In the genomic region with DNA sequence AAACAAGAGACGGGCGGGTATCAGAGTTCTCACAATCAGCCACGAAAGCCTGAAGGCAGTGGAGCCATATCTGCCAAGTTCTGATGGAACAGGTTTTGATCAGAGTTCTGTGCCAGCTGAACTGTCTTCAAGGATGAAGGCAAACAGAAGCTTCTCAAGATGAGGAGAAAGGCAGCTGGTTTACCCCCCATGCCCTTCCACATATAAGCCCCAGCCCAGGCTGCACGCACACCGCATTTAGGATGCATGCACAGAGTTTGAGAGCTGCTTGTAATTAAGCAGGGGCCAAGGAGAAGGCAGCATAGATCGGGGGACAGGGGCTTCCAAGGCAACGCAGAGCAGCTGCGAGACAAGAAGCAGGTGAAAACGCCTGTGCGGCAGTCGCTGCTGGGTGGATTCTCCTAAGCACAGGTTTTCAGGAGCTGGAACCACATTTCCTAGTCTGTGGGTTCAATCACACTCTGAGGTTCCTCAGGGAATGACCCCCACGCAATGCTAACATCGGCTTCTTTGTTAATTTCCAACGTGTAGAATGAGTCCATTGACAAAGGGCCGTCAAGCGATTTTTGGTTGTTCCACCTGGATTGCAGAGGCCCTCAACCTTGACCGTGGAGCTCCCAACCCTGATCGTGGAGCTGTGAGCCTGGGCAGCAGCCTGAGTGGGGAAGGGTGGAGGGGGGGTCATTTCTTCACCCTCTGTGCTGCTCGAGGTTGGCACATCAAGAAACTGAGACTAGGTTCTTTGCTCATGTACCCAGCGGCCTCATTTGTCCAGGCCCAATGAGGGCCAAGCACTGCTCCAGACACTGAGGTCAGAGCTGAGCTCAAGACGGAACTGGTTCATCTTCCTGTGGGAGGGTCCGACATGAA, we compare ENCODE assay signal across 21 cellular contexts.
DNase-seq lines count a peak whose midpoint lies in the region; ATAC-seq and TF ChIP-seq lines count a peak whose summit lies in the region.
"Had no signal": no experiment of that assay in that cellular context is flagged by ENCODE, and none has a peak within 500 bp of the region (broad histone marks: within the 10 kb centered on the region; RNA-seq: fewer than 3 reads in every experiment).

No MANE protein-coding gene starts in this region.

- DNase-seq in Caki2 (ENCODE audit: low read depth), result peak; percentile 35
- DNase-seq in epithelial cell of proximal tubule (ENCODE audit: low read depth), result peak; percentile 9
- DNase-seq in posterior vena cava (ENCODE audit: low spot score), result peak; percentile 43
- no peak for DNase-seq in middle frontal gyrus (ENCODE audit: extremely low spot score, low spot score)
- no peak for DNase-seq in activated CD4-positive, alpha-beta T cell treated with anti-CD3 and anti-CD28 coated beads for 36 hours
- DNase-seq in mammary epithelial cell, result no peak
- DNase-seq: activated CD4-positive, CD25-positive, alpha-beta regulatory T cell; AML-193; effector memory CD4-positive, alpha-beta T cell; esophagus squamous epithelium; KG1; NCI-H69; nephron progenitor cell; RPMI8226; small intestine; stimulated activated naive CD4-positive, alpha-beta T cell had no signal

- 0 out of 2 replicates have a peak, but pooled peaks cover 2% of the 10 kb centered on the region for H3K27me3 ChIP-seq in BLaER1
- H3K27me3 ChIP-seq in mammary epithelial cell (ENCODE audit: insufficient read depth, low read length), result no peaks in the 10 kb centered on the region

- 87% methylated on average over 19 of the region's 22 CpGs for WGBS in mammary epithelial cell (ENCODE audit: low coverage, missing lambda C conversion rate)

- no peak for ATAC-seq in activated CD4-positive, alpha-beta T cell treated with anti-CD3 and anti-CD28 coated beads for 36 hours
- ATAC-seq: gastroesophageal sphincter had no signal

- no peak overlapping the region for H3K4me3 Mint-ChIP-seq in activated CD4-positive, alpha-beta T cell treated with anti-CD3 and anti-CD28 coated beads for 36 hours
- H3K4me3 Mint-ChIP-seq: activated naive CD8-positive, alpha-beta T cell; activated T-helper 1 cell treated with anti-CD3 and anti-CD28 coated beads, Interleukin-12 subunit alpha, Interleukin-12 subunit beta, Interleukin-2, Interleukin-4 antibody, amounts not matched to agents 30 ng/mL and 10 ng/mL and 1 ng/mL, durations not matched to agents 14 hours and 24 hours and 36 hours; nephron progenitor cell had no signal

- BruUV-seq in mammary epithelial cell (replicated peaks; lab: Mats Ljungman, UMichigan), result no TSS peak

- no peak overlapping the region for H2AFZ ChIP-seq in mammary epithelial cell (ENCODE audit: low read depth, low read length)

- H3K27ac Mint-ChIP-seq in activated CD4-positive, alpha-beta T cell treated with anti-CD3 and anti-CD28 coated beads for 36 hours, result no peak overlapping the region
- H3K27ac Mint-ChIP-seq: activated naive CD8-positive, alpha-beta T cell; activated T-helper 1 cell treated with anti-CD3 and anti-CD28 coated beads, Interleukin-12 subunit alpha, Interleukin-12 subunit beta, Interleukin-2, Interleukin-4 antibody, amounts not matched to agents 30 ng/mL and 10 ng/mL and 1 ng/mL, durations not matched to agents 14 hours and 24 hours and 36 hours; nephron progenitor cell had no signal

- in situ Hi-C loops in Caki2 (cut with HindIII; ENCODE audit: low pct_unique_long_range_greater_than_20kb, low sequenced_read_pairs), result no loop called here
- in situ Hi-C loops in mammary epithelial cell (cut with MboI; ENCODE audit: low sequenced_read_pairs in 2 of 2), result no loop called here

- peaks cover 54% of the 10 kb centered on the region for H3K4me1 ChIP-seq in BLaER1
- H3K4me1 ChIP-seq in mammary epithelial cell (ENCODE audit: insufficient read depth, low read length), result peaks cover 17% of the 10 kb centered on the region
- H3K4me1 ChIP-seq: esophagus squamous epithelium, gastroesophageal sphincter, prostate gland had no signal

- no peaks in the 10 kb centered on the region for H3K36me3 ChIP-seq in BLaER1
- no peaks in the 10 kb centered on the region for H3K36me3 ChIP-seq in mammary epithelial cell (ENCODE audit: insufficient read depth, low read length)
- H3K36me3 ChIP-seq: esophagus squamous epithelium, gastroesophageal sphincter, prostate gland had no signal

- H3K9me3 Mint-ChIP-seq in activated CD4-positive, alpha-beta T cell treated with anti-CD3 and anti-CD28 coated beads for 36 hours (ENCODE audit: low read depth), result no peaks in the 10 kb centered on the region
- H3K9me3 Mint-ChIP-seq: activated T-helper 1 cell treated with anti-CD3 and anti-CD28 coated beads, Interleukin-12 subunit alpha, Interleukin-12 subunit beta, Interleukin-2, Interleukin-4 antibody, amounts not matched to agents 30 ng/mL and 10 ng/mL and 1 ng/mL, durations not matched to agents 14 hours and 24 hours and 36 hours; nephron progenitor cell had no signal

- H3K79me2 ChIP-seq in mammary epithelial cell (ENCODE audit: insufficient read depth, low read length), result no peaks in the 10 kb centered on the region

- no peak for TF ChIP-seq CTCF in epithelial cell of proximal tubule (conservative IDR thresholded peaks at IDR 0.05; ENCODE audit: low read depth, low read length)
- no peak for TF ChIP-seq CTCF in mammary epithelial cell (conservative IDR thresholded peaks at IDR 0.05 in 1 of 2, IDR thresholded peaks at IDR 0.05 in 1 of 2; ENCODE audit: extremely low read depth in 1 of 2, insufficient read depth in 1 of 2, low read depth in 1 of 2, low read length in 2 of 2)

- no peaks in the 10 kb centered on the region for H3K4me1 Mint-ChIP-seq in activated CD4-positive, alpha-beta T cell treated with anti-CD3 and anti-CD28 coated beads for 36 hours

- no peaks in the 10 kb centered on the region for H3K9me3 ChIP-seq in BLaER1
- no peaks in the 10 kb centered on the region for H3K9me3 ChIP-seq in mammary epithelial cell (replicated peaks; ENCODE audit: insufficient read depth, low read length)
- H3K9me3 ChIP-seq: esophagus squamous epithelium, gastroesophageal sphincter, prostate gland had no signal

- no peaks in the 10 kb centered on the region for H3K36me3 Mint-ChIP-seq in activated CD4-positive, alpha-beta T cell treated with anti-CD3 and anti-CD28 coated beads for 36 hours (ENCODE audit: low read depth)
- H3K36me3 Mint-ChIP-seq: activated naive CD8-positive, alpha-beta T cell had no signal

- no peak overlapping the region for H3K27ac ChIP-seq in BLaER1
- no peak overlapping the region for H3K27ac ChIP-seq in mammary epithelial cell (ENCODE audit: insufficient read depth, low read depth, low read length)
- H3K27ac ChIP-seq: esophagus squamous epithelium, gastroesophageal sphincter, prostate gland had no signal

- H3K27me3 Mint-ChIP-seq in activated CD4-positive, alpha-beta T cell treated with anti-CD3 and anti-CD28 coated beads for 36 hours, result no peaks in the 10 kb centered on the region
- H3K27me3 Mint-ChIP-seq: activated naive CD8-positive, alpha-beta T cell had no signal

- H3K4me2 ChIP-seq in BLaER1 (peak overlapping the region; percentile 64; the same call in 1 of the 2 replicates), mammary epithelial cell (ENCODE audit: insufficient read depth, low read depth, low read length) (no peak overlapping the region)

- no peaks in the 10 kb centered on the region for H4K20me1 ChIP-seq in BLaER1
- no peaks in the 10 kb centered on the region for H4K20me1 ChIP-seq in mammary epithelial cell (ENCODE audit: insufficient read depth, low read length)

- dilution Hi-C loops in mammary epithelial cell (cut with HindIII; ENCODE audit: low sequenced_read_pairs), result no loop called here

- CTCF ChIA-PET in activated CD4-positive, alpha-beta T cell treated with anti-CD3 and anti-CD28 coated beads for 36 hours (lab: Charles Lee), result interaction anchor here (0.5 to 0.7 kb wide), 3 partner anchors 83 to 510 kb away, joined by 3 to 4 read pairs (median 3); no protein-coding TSS in a partner anchor
- CTCF ChIA-PET in mammary epithelial cell (lab: Charles Lee; ENCODE audit: low non-redundant PET), result interaction anchor here (0.6 kb wide), 1 partner anchor 171 kb away, joined by 8 read pairs; no protein-coding TSS in a partner anchor

- intact Hi-C loops in posterior vena cava (cut with DNase I), result no loop called here
- intact Hi-C loops in activated CD4-positive, alpha-beta T cell treated with anti-CD3 and anti-CD28 coated beads for 36 hours (cut with DNase I, micrococcal nuclease), result no loop called here
- intact Hi-C loops in mammary epithelial cell (cut with micrococcal nuclease), result no loop called here

- H3K4me3 ChIP-seq in BLaER1, result no peak overlapping the region
- no peak overlapping the region for H3K4me3 ChIP-seq in epithelial cell of proximal tubule (ENCODE audit: low read depth, low read length)
- H3K4me3 ChIP-seq in mammary epithelial cell (replicated peaks in 1 of 3; ENCODE audit: insufficient read depth in 1 of 3, low read depth in 2 of 3, low read length in 3 of 3), result no peak overlapping the region
- H3K4me3 ChIP-seq: esophagus squamous epithelium, gastroesophageal sphincter, prostate gland had no signal

- POLR2A ChIA-PET in activated CD4-positive, alpha-beta T cell treated with anti-CD3 and anti-CD28 coated beads for 36 hours (lab: Charles Lee), result no interaction called here

- no peak overlapping the region for H3K9ac ChIP-seq in BLaER1
- H3K9ac ChIP-seq in mammary epithelial cell (ENCODE audit: insufficient read depth, low read length), result no peak overlapping the region

Comparison
In these comparisons a context has a peak if more than half of its experiments do, and no peak if none do; other contexts are left out.
1. DNase-seq: peak in Caki2 (single experiment), epithelial cell of proximal tubule (single experiment) and posterior vena cava (single experiment); none in middle frontal gyrus (single experiment), activated CD4-positive, alpha-beta T cell treated with anti-CD3 and anti-CD28 coated beads for 36 hours (single experiment) and mammary epithelial cell (single experiment).